8 cellular contexts compared by ENCODE assay signal in the genomic region with DNA sequence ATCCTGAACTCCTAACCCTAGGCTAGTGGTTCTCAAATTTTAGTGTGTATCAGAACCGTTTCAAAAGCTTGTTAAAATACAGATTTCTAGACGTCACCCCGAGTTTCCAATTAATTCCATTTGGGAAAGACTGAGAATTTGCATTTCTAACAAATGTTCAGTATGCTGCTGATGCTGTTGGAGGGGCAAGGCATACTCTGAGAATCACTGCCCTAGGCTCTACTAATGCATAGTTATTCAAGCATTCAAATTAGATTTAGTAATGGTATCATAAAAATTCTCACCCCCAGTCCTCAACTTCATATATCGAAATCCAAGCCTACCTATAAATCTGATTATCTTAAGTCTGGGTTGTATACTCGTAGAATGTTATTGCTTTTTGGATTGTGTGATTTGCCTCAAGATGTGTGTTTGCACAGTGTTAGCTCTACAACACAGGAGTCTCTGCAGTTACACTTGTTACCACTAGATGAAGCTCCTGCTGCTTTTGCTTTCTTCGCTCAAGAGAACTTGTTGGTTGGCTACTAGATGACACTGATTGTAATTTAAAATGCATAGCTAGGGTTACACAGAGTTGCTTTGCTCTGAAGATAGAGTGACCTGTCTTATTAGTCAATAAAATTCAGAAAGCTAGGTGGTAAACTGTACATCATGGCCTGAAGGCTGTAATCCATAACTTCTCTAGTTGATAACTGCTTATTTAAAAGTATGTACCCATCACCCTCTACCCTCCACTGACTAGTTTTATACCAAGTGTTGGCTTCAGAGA. TPM values are rescaled to one million over a fixed set of nuclear protein-coding genes. Genes with fewer than 3 reads are reported as not detected.
DNase-seq lines count a peak whose midpoint lies in the region; ATAC-seq and TF ChIP-seq lines count a peak whose summit lies in the region.

No MANE protein-coding gene starts in this region.

- no peak for DNase-seq in activated CD4-positive, alpha-beta T cell treated with anti-CD3 and anti-CD28 coated beads for 36 hours
- DNase-seq in activated CD4-positive, alpha-beta T cell treated with anti-CD3 and anti-CD28 coated beads, Interleukin-2, amount 50 U/mL, for 4 hours, result no peak
- peak in 1 of 2 donors; percentile 16 for DNase-seq in central memory CD8-positive, alpha-beta T cell (ENCODE audit: low spot score in 2 of 2)
- DNase-seq in left lung, result no peak
- DNase-seq in upper lobe of right lung, result no peak

- peak; percentile 81 for ATAC-seq in activated CD4-positive, alpha-beta T cell treated with anti-CD3 and anti-CD28 coated beads for 36 hours
- peak; percentile 63 for ATAC-seq in GM21423 (IDR thresholded peaks at IDR 0.05; ENCODE audit: unreplicated experiment)
- peak; percentile 58 for ATAC-seq in HG03558 (IDR thresholded peaks at IDR 0.05; ENCODE audit: extremely low read depth, unreplicated experiment)
- peak; percentile 91 for ATAC-seq in central memory CD8-positive, alpha-beta T cell (replicated peaks; ENCODE audit: extremely low read depth, poor library complexity, severe bottlenecking)
- ATAC-seq in left lung, result peak; percentile 98
- ATAC-seq in upper lobe of right lung, result peak; percentile 97

- peaks cover 47% of the 10 kb centered on the region for H3K4me1 ChIP-seq in OCI-LY1 (ENCODE audit: insufficient read depth, low read length, severe bottlenecking)
- no peaks in the 10 kb centered on the region for H3K4me1 ChIP-seq in left lung
- no peaks in the 10 kb centered on the region for H3K4me1 ChIP-seq in upper lobe of right lung

- POLR2A ChIA-PET in activated CD4-positive, alpha-beta T cell treated with anti-CD3 and anti-CD28 coated beads for 36 hours (lab: Charles Lee), result interaction anchor here (1.0 to 2.3 kb wide), 3 partner anchors 24 to 67 kb away, joined by 3 to 5 read pairs (median 5); a partner anchor contains a TSS

- H3K4me3 ChIP-seq in OCI-LY1 (ENCODE audit: low read depth, low read length, poor library complexity, severe bottlenecking), result no peak overlapping the region
- no peak overlapping the region for H3K4me3 ChIP-seq in left lung
- H3K4me3 ChIP-seq in upper lobe of right lung, result no peak overlapping the region

- H3K9me3 Mint-ChIP-seq in activated CD4-positive, alpha-beta T cell treated with anti-CD3 and anti-CD28 coated beads for 36 hours (ENCODE audit: low read depth), result no peaks in the 10 kb centered on the region
- no peaks in the 10 kb centered on the region for H3K9me3 Mint-ChIP-seq in central memory CD8-positive, alpha-beta T cell

- H2AFZ ChIP-seq in OCI-LY1 (ENCODE audit: low read length), result no peak overlapping the region

- intact Hi-C loops in activated CD4-positive, alpha-beta T cell treated with anti-CD3 and anti-CD28 coated beads for 36 hours (cut with DNase I, micrococcal nuclease), result loop anchor here (1.0 to 5.0 kb wide), 8 partner anchors 34 to 294 kb away; a partner anchor contains a TSS
- intact Hi-C loops in left lung (cut with DNase I) (loop anchor here in 1 of 2 donors (2.0 kb wide), 1 partner anchor 292 kb away; no protein-coding TSS in a partner anchor), upper lobe of right lung (cut with DNase I) (no loop called here)

- H3K27ac ChIP-seq in OCI-LY1 (ENCODE audit: low read depth, low read length, poor library complexity, severe bottlenecking) (peak overlapping the region; percentile 82), left lung (no peak overlapping the region), upper lobe of right lung (no peak overlapping the region)

- peaks cover 1% of the 10 kb centered on the region for H3K27me3 Mint-ChIP-seq in activated CD4-positive, alpha-beta T cell treated with anti-CD3 and anti-CD28 coated beads for 36 hours
- no peaks in the 10 kb centered on the region for H3K27me3 Mint-ChIP-seq in central memory CD8-positive, alpha-beta T cell

- H3K36me3 ChIP-seq in OCI-LY1 (ENCODE audit: insufficient read depth, low read length), result no peaks in the 10 kb centered on the region
- H3K36me3 ChIP-seq in left lung, result no peaks in the 10 kb centered on the region
- no peaks in the 10 kb centered on the region for H3K36me3 ChIP-seq in upper lobe of right lung

- no peaks in the 10 kb centered on the region for H3F3A ChIP-seq in OCI-LY1 (ENCODE audit: insufficient read depth, low read length)

- no peak overlapping the region; the same call in 1 of the 2 replicates for H3K4me2 ChIP-seq in OCI-LY1 (ENCODE audit: low read length)

- no peaks in the 10 kb centered on the region for H4K20me1 ChIP-seq in OCI-LY1 (ENCODE audit: insufficient read depth, low read length)

- H3K4me3 Mint-ChIP-seq in activated CD4-positive, alpha-beta T cell treated with anti-CD3 and anti-CD28 coated beads for 36 hours, result no peak overlapping the region
- no peak overlapping the region for H3K4me3 Mint-ChIP-seq in central memory CD8-positive, alpha-beta T cell

- no peaks in the 10 kb centered on the region for H3K9me2 ChIP-seq in OCI-LY1 (ENCODE audit: low read depth, low read length)

- H3K9ac ChIP-seq in OCI-LY1 (ENCODE audit: low read length), result no peak overlapping the region

- peaks cover 54% of the 10 kb centered on the region for H3K4me1 Mint-ChIP-seq in activated CD4-positive, alpha-beta T cell treated with anti-CD3 and anti-CD28 coated beads for 36 hours
- peaks cover 18% of the 10 kb centered on the region for H3K4me1 Mint-ChIP-seq in central memory CD8-positive, alpha-beta T cell

- H3K27me3 ChIP-seq in OCI-LY1 (ENCODE audit: insufficient read depth, low read length) (no peaks in the 10 kb centered on the region), left lung (no peaks in the 10 kb centered on the region), upper lobe of right lung (no peaks in the 10 kb centered on the region)

- H3K36me3 Mint-ChIP-seq in activated CD4-positive, alpha-beta T cell treated with anti-CD3 and anti-CD28 coated beads for 36 hours (ENCODE audit: low read depth), result no peaks in the 10 kb centered on the region
- H3K36me3 Mint-ChIP-seq in central memory CD8-positive, alpha-beta T cell (ENCODE audit: insufficient read depth), result peaks cover 2% of the 10 kb centered on the region

- no peaks in the 10 kb centered on the region for H3K9me3 ChIP-seq in OCI-LY1 (ENCODE audit: low read length)
- H3K9me3 ChIP-seq in left lung, result no peaks in the 10 kb centered on the region
- H3K9me3 ChIP-seq in upper lobe of right lung, result no peaks in the 10 kb centered on the region

- CTCF ChIA-PET in activated CD4-positive, alpha-beta T cell treated with anti-CD3 and anti-CD28 coated beads for 36 hours (lab: Charles Lee), result interaction anchor here (0.5 to 9.8 kb wide), 65 partner anchors 8 to 1899 kb away, joined by 3 to 160 read pairs (median 5); a partner anchor contains a TSS

- no peaks in the 10 kb centered on the region for H3K79me2 ChIP-seq in OCI-LY1 (ENCODE audit: insufficient read depth, low read length)

- TF ChIP-seq CTCF in OCI-LY1 (IDR thresholded peaks at IDR 0.05; ENCODE audit: low read length) (peak; percentile 98), left lung (IDR thresholded peaks at IDR 0.05) (peak; percentile 81 to 92), upper lobe of right lung (IDR thresholded peaks at IDR 0.05) (peak; percentile 92)

- H3K27ac Mint-ChIP-seq in activated CD4-positive, alpha-beta T cell treated with anti-CD3 and anti-CD28 coated beads for 36 hours, result peak overlapping the region; percentile 90
- no peak overlapping the region for H3K27ac Mint-ChIP-seq in central memory CD8-positive, alpha-beta T cell (ENCODE audit: low read depth)

RNA-seq across cellular contexts. Expression of a gene that starts 7.5 kb away (rescaled TPM):
- 10 to 100 TPM; 57.3 to 60.7 TPM for total RNA-seq in activated CD4-positive, alpha-beta T cell treated with anti-CD3 and anti-CD28 coated beads for 36 hours
- 10 to 100 TPM; 28.6 to 34.5 TPM for total RNA-seq in left lung
- total RNA-seq in upper lobe of right lung, result 26.9 TPM
